In genomic region chr5:160133071-160133917, GRCh38 we compare ENCODE assay signal across 11 cellular contexts. TPM values are rescaled to one million over a fixed set of nuclear protein-coding genes. Genes with fewer than 3 reads are reported as not detected.
DNase-seq lines count a peak whose midpoint lies in the region; ATAC-seq and TF ChIP-seq lines count a peak whose summit lies in the region.
"Had no signal": no experiment of that assay in that cellular context is flagged by ENCODE, and none has a peak within 500 bp of the region (broad histone marks: within the 10 kb centered on the region; RNA-seq: fewer than 3 reads in every experiment).

No MANE protein-coding gene starts in this region.

- intact Hi-C loops in ascending aorta (cut with DNase I), result loop anchor here (5.0 kb wide), 1 partner anchor 34 kb away; no protein-coding TSS in a partner anchor

- no peaks in the 10 kb centered on the region for H3K9me3 ChIP-seq in ascending aorta
- H3K9me3 ChIP-seq in right atrium auricular region, result no peaks in the 10 kb centered on the region
- H3K9me3 ChIP-seq: Caco-2 had no signal

- peak overlapping the region; percentile 22 to 26 for H3K4me3 ChIP-seq in ascending aorta
- H3K4me3 ChIP-seq in right atrium auricular region, result peak overlapping the region in 1 of 2 donors; percentile 14

- no peak for TF ChIP-seq CTCF in ascending aorta (IDR thresholded peaks at IDR 0.05)
- TF ChIP-seq CTCF in right atrium auricular region (IDR thresholded peaks at IDR 0.05), result no peak

- ATAC-seq in HG02970 (IDR thresholded peaks at IDR 0.05; ENCODE audit: low FRiP score, unreplicated experiment) (no peak), GM18870 (IDR thresholded peaks at IDR 0.05; ENCODE audit: unreplicated experiment) (no peak)
- ATAC-seq: naive thymus-derived CD4-positive, alpha-beta T cell had no signal

- H3K27ac ChIP-seq in ascending aorta (peak overlapping the region; percentile 72 to 81), right atrium auricular region (peak overlapping the region; percentile 47 to 57)
- H3K27ac ChIP-seq: HL-60 had no signal

- peaks cover 0 to 13% of the 10 kb centered on the region in 2 donors for H3K4me1 ChIP-seq in ascending aorta
- peaks cover 0 to 15% of the 10 kb centered on the region in 2 donors for H3K4me1 ChIP-seq in right atrium auricular region
- H3K4me1 ChIP-seq: Caco-2 had no signal

- no peaks in the 10 kb centered on the region for H3K27me3 ChIP-seq in ascending aorta
- no peaks in the 10 kb centered on the region for H3K27me3 ChIP-seq in right atrium auricular region

- no peaks in the 10 kb centered on the region for H3K36me3 ChIP-seq in ascending aorta
- no peaks in the 10 kb centered on the region for H3K36me3 ChIP-seq in right atrium auricular region

- DNase-seq in Daoy (ENCODE audit: low read depth) (peak; percentile 42), ascending aorta (ENCODE audit: low spot score in 2 of 2) (peak in 1 of 2 donors; percentile 68), right atrium auricular region (ENCODE audit: low spot score) (peak; percentile 71), pons (ENCODE audit: low spot score) (peak; percentile 25), NCI-H1092 treated with DMSO at 0.1 percent for 48 hours (lab: John Stamatoyannopoulos, UW) (no peak), NCI-H2029 treated with DMSO at 0.1 percent for 48 hours (lab: John Stamatoyannopoulos, UW) (no peak)
- DNase-seq: Caco-2; naive thymus-derived CD4-positive, alpha-beta T cell had no signal

RNA-seq across cellular contexts. Expression of gene PWWP2A, which starts 14.0 kb away (rescaled TPM):
- total RNA-seq in Daoy (2014; rRNA removed; shearing (Covaris generic)), result 21.5 and 37.7 TPM in 2 replicates
- 43.4 TPM for total RNA-seq in ascending aorta
- 10 to 100 TPM; 16.7 to 21.3 TPM for total RNA-seq in right atrium auricular region

Comparison
In these comparisons a context has a peak if more than half of its experiments do, and no peak if none do; other contexts are left out.
1. DNase-seq: peak in Daoy (single experiment), right atrium auricular region (single experiment) and pons (single experiment); none in NCI-H1092 treated with DMSO at 0.1 percent for 48 hours (single experiment) and NCI-H2029 treated with DMSO at 0.1 percent for 48 hours (single experiment).